9 cellular contexts compared by ENCODE assay signal in genomic region chr18:43587538-43588153, GRCh38.
A peak's percentile ranks its signal among the peaks of the same experiment; 100 is the strongest.
DNase-seq lines count a peak whose midpoint lies in the region; ATAC-seq and TF ChIP-seq lines count a peak whose summit lies in the region.
"Had no signal": no experiment of that assay in that cellular context is flagged by ENCODE, and none has a peak within 500 bp of the region (broad histone marks: within the 10 kb centered on the region; RNA-seq: fewer than 3 reads in every experiment).

No MANE protein-coding gene starts in this region.

- POLR2A ChIA-PET in GM10248 (lab: Yijun Ruan, JAX), result no interaction called here

- TF ChIP-seq CTCF in GM10248 (IDR thresholded peaks at IDR 0.05; ENCODE audit: control extremely low read depth, extremely low read depth, low read depth, missing control alignments) (peak; percentile 44), VCaP (conservative IDR thresholded peaks at IDR 0.05) (peak; percentile 81), stomach (IDR thresholded peaks at IDR 0.05) (peak in 5 of 7 experiments; percentile 61 to 85 (median 76))

- H3K4me1 ChIP-seq in stomach, result peaks cover 0 to 4% (median 0%) of the 10 kb centered on the region in 4 donors
- no peaks in the 10 kb centered on the region for H3K4me1 ChIP-seq in aorta (ENCODE audit: control insufficient read depth in 1 of 2, insufficient read depth in 2 of 2, low read length in 2 of 2)

- CTCF ChIA-PET in GM10248 (lab: Yijun Ruan, JAX), result interaction anchor here (0.6 to 6.7 kb wide), 16 partner anchors 9 to 1847 kb away, joined by 3 to 122 read pairs (median 5); no protein-coding TSS in a partner anchor

- no peaks in the 10 kb centered on the region for H3K36me3 ChIP-seq in stomach
- H3K36me3 ChIP-seq in aorta (ENCODE audit: control insufficient read depth in 1 of 2, insufficient read depth in 2 of 2, low read length in 1 of 2), result no peaks in the 10 kb centered on the region

- H3K9me3 ChIP-seq in stomach (no peaks in the 10 kb centered on the region), aorta (ENCODE audit: control insufficient read depth, low read length) (no peaks in the 10 kb centered on the region)

- H3K4me3 ChIP-seq in stomach (no peak overlapping the region), aorta (ENCODE audit: low read length in 2 of 2) (no peak overlapping the region)

- TF ChIP-seq EP300 in stomach (IDR thresholded peaks at IDR 0.05), result no peak

- 0% methylated on average over 1 of the region's 1 CpG for WGBS in stomach, 5 donors
- WGBS in aorta, 2 donors, result 0 to 1% methylated on average over 1 of the region's 1 CpG

- H3K27me3 ChIP-seq in stomach (no peaks in the 10 kb centered on the region), aorta (ENCODE audit: control insufficient read depth in 1 of 2, insufficient read depth in 2 of 2, low read length in 1 of 2) (no peaks in the 10 kb centered on the region)

- H3K27ac ChIP-seq in VCaP (no peak overlapping the region), stomach (no peak overlapping the region), aorta (ENCODE audit: low read depth in 1 of 2, low read length in 2 of 2) (no peak overlapping the region)

- intact Hi-C loops in left cardiac atrium (cut with DNase I), result loop anchor here in 1 of 2 donors (2.0 kb wide), 1 partner anchor 17 kb away; no protein-coding TSS in a partner anchor
- intact Hi-C loops in stomach (cut with DNase I; ENCODE audit: low total_unique reads), result no loop called here
- intact Hi-C loops in aorta (cut with DNase I), result loop anchor here in 1 of 2 donors (2.0 kb wide), 1 partner anchor 17 kb away; no protein-coding TSS in a partner anchor

- peak; percentile 67 for ATAC-seq in GM21825 (IDR thresholded peaks at IDR 0.05; ENCODE audit: unreplicated experiment)
- peak; percentile 57 to 62 for ATAC-seq in left cardiac atrium
- ATAC-seq in aorta (ENCODE audit: low FRiP score), result no peak
- ATAC-seq in HG02938 (IDR thresholded peaks at IDR 0.05; ENCODE audit: unreplicated experiment), result no peak

- peak; percentile 31 for DNase-seq in GM10248 (ENCODE audit: extremely low spot score)
- peak; percentile 41 for DNase-seq in NCI-H1092 (lab: John Stamatoyannopoulos, UW)
- no peak for DNase-seq in left cardiac atrium
- DNase-seq in stomach, result no peak
- DNase-seq in aorta, result no peak
- DNase-seq: activated B cell treated with CpG ODN at 0.5 μM for 24 hours had no signal

- TF ChIP-seq POLR2A in stomach (IDR thresholded peaks at IDR 0.05), result no peak

Comparison
In these comparisons a context has a peak if more than half of its experiments do, and no peak if none do; other contexts are left out.
1. DNase-seq: peak in GM10248 (single experiment) and NCI-H1092 (single experiment); none in left cardiac atrium (single experiment), stomach (single experiment) and aorta (0 of 2).
2. ATAC-seq: peak in GM21825 (single experiment) and left cardiac atrium (2 of 2); none in aorta (single experiment) and HG02938 (single experiment).
3. Peak in every context shown above with its lines, with median percentiles within 50 percentile points of each other: CTCF ChIP-seq.